ENCODE assay signal across 8 cellular contexts in genomic region chr17:68511671-68512246, GRCh38. TPM values are rescaled to one million over a fixed set of nuclear protein-coding genes. Genes with fewer than 3 reads are reported as not detected.
A peak's percentile ranks its signal among the peaks of the same experiment; 100 is the strongest.
DNase-seq lines count a peak whose midpoint lies in the region; ATAC-seq, FAIRE-seq and TF ChIP-seq lines count a peak whose summit lies in the region.

No MANE protein-coding gene starts in this region.

- H3K9me3 ChIP-seq in transverse colon = no peaks in the 10 kb centered on the region

- ATAC-seq in GM21390 (IDR thresholded peaks at IDR 0.05; ENCODE audit: unreplicated experiment) = peak; percentile 40
- ATAC-seq in activated naive CD4-positive, alpha-beta T cell treated with anti-CD3 and anti-CD28 coated beads, Interleukin-2, amount 50 U/mL, for 72 hours = peak; percentile 58 to 60

- H3K4me3 ChIP-seq in transverse colon = peak overlapping the region; percentile 92 to 98 (median 94)

- TF ChIP-seq CTCF in glutamatergic neuron (IDR thresholded peaks at IDR 0.05; ENCODE audit: partially characterized antibody, unreplicated experiment) (no peak), osteocyte (IDR thresholded peaks at IDR 0.05) (peak; percentile 28), transverse colon (IDR thresholded peaks at IDR 0.05) (no peak)

- peak overlapping the region; percentile 96 to 99 (median 98) for H3K27ac ChIP-seq in transverse colon

- H3K27ac Mint-ChIP-seq in activated naive CD4-positive, alpha-beta T cell treated with anti-CD3 and anti-CD28 coated beads, Interleukin-2, amount 50 U/mL, for 72 hours = peak overlapping the region; percentile 97 to 99
- H3K27ac Mint-ChIP-seq in glutamatergic neuron (ENCODE audit: unreplicated experiment) (peak overlapping the region; percentile 100), osteocyte (ENCODE audit: unreplicated experiment) (peak overlapping the region; percentile 100)

- in situ Hi-C loops in transverse colon (cut with MboI; ENCODE audit: low pct_ligation_motif_present in 1 of 4, low pct_unique_long_range_greater_than_20kb in 1 of 4, low sequenced_read_pairs in 3 of 4) = no loop called here

- peaks cover 17% of the 10 kb centered on the region for H3K27me3 Mint-ChIP-seq in glutamatergic neuron (ENCODE audit: unreplicated experiment)
- H3K27me3 Mint-ChIP-seq in osteocyte (ENCODE audit: unreplicated experiment) = no peaks in the 10 kb centered on the region

- intact Hi-C loops in transverse colon (cut with DNase I; ENCODE audit: low total_unique reads) = no loop called here

- TF ChIP-seq EP300 in transverse colon (IDR thresholded peaks at IDR 0.05; ENCODE audit: low read depth) = no peak

- H3K4me1 ChIP-seq in transverse colon = peaks cover 14 to 45% (median 27%) of the 10 kb centered on the region in 4 donors

- FAIRE-seq in RCC 7860 (lab: Jason Lieb, UNC) = no peak

- H3K36me3 Mint-ChIP-seq in activated naive CD4-positive, alpha-beta T cell treated with anti-CD3 and anti-CD28 coated beads, Interleukin-2, amount 50 U/mL, for 72 hours = peaks cover 14 to 28% of the 10 kb centered on the region in 2 donors
- H3K36me3 Mint-ChIP-seq in glutamatergic neuron (ENCODE audit: unreplicated experiment) = peaks cover 3% of the 10 kb centered on the region
- H3K36me3 Mint-ChIP-seq in osteocyte (ENCODE audit: unreplicated experiment) = peaks cover 5% of the 10 kb centered on the region

- no peaks in the 10 kb centered on the region for H3K36me3 ChIP-seq in transverse colon

- DNase-seq in DMS79 treated with DMSO at 0.1 percent for 48 hours (lab: John Stamatoyannopoulos, UW) (peak; percentile 58), HUDEP-2 (lab: John Stamatoyannopoulos, UW; ENCODE audit: unreplicated experiment in 76 of 76) (peak in 53 of 76 experiments; percentile 10 to 75 (median 41)), RCC 7860 (ENCODE audit: low spot score) (peak; percentile 55), glutamatergic neuron (peak; percentile 94), osteocyte (ENCODE audit: extremely low spot score, unreplicated experiment) (peak; percentile 93), transverse colon (peak; percentile 85)
- peak; percentile 60 to 75 for DNase-seq in activated naive CD4-positive, alpha-beta T cell treated with anti-CD3 and anti-CD28 coated beads, Interleukin-2, amount 50 U/mL, for 72 hours (ENCODE audit: low spot score in 2 of 2)

- H3K27me3 ChIP-seq in transverse colon = no peaks in the 10 kb centered on the region

- 1% methylated on average over 23 to 25 of the region's 49 CpGs for WGBS in transverse colon (ENCODE audit: low coverage in 1 of 2), 2 donors

- no peaks in the 10 kb centered on the region for H3K9me3 Mint-ChIP-seq in activated naive CD4-positive, alpha-beta T cell treated with anti-CD3 and anti-CD28 coated beads, Interleukin-2, amount 50 U/mL, for 72 hours
- H3K9me3 Mint-ChIP-seq in glutamatergic neuron (ENCODE audit: unreplicated experiment) (peaks cover 16% of the 10 kb centered on the region), osteocyte (ENCODE audit: unreplicated experiment) (no peaks in the 10 kb centered on the region)

- H3K4me3 Mint-ChIP-seq in glutamatergic neuron (ENCODE audit: unreplicated experiment) (peak overlapping the region; percentile 98), osteocyte (ENCODE audit: unreplicated experiment) (peak overlapping the region; percentile 97)

- H3K4me1 Mint-ChIP-seq in glutamatergic neuron (ENCODE audit: low read depth, unreplicated experiment) (peaks cover 34% of the 10 kb centered on the region), osteocyte (ENCODE audit: unreplicated experiment) (peaks cover 47% of the 10 kb centered on the region)

- no peak for TF ChIP-seq POLR2A in transverse colon (IDR thresholded peaks at IDR 0.05)

RNA-seq across cellular contexts. Expression of gene PRKAR1A, which starts 0.5 kb away (rescaled TPM):
- total RNA-seq in activated naive CD4-positive, alpha-beta T cell treated with anti-CD3 and anti-CD28 coated beads, Interleukin-2, amount 50 U/mL, for 72 hours = 100 to 1,000 TPM; 154 to 171 TPM
- total RNA-seq in glutamatergic neuron (ENCODE audit: unreplicated experiment) (277 TPM), osteocyte (308 and 326 TPM in 2 replicates), transverse colon (100 to 1,000 TPM in 3 of 4 donors, 10 to 100 TPM in 1; 93.9 to 223 (median 160) TPM)

RNA-seq across cellular contexts. Expression of gene WIPI1, which starts 54.5 kb away (rescaled TPM):
- 10 to 100 TPM; 15.2 to 22.0 TPM for total RNA-seq in activated naive CD4-positive, alpha-beta T cell treated with anti-CD3 and anti-CD28 coated beads, Interleukin-2, amount 50 U/mL, for 72 hours
- total RNA-seq in glutamatergic neuron (ENCODE audit: unreplicated experiment) = 252 TPM
- 74.5 and 78.1 TPM in 2 replicates for total RNA-seq in osteocyte
- 100 to 1,000 TPM in 2 of 4 donors, 10 to 100 TPM in 2; 62.6 to 313 (median 97.1) TPM for total RNA-seq in transverse colon

Comparison
In these comparisons a context has a peak if more than half of its experiments do, and no peak if none do; other contexts are left out.
1. Peak in every context shown above with its lines: DNase-seq, ATAC-seq, H3K4me3 ChIP-seq and H3K27ac ChIP-seq.
2. DNase-seq: peak in every context shown above with its lines; median percentile 94 in glutamatergic neuron; 93 in osteocyte; 85 in transverse colon; 68 in activated naive CD4-positive, alpha-beta T cell treated with anti-CD3 and anti-CD28 coated beads, Interleukin-2, amount 50 U/mL, for 72 hours; 58 in DMS79 treated with DMSO at 0.1 percent for 48 hours; 55 in RCC 7860; 41 in HUDEP-2.